Comparison of ENCODE assay signal across 1 cellular context in the genomic region with DNA sequence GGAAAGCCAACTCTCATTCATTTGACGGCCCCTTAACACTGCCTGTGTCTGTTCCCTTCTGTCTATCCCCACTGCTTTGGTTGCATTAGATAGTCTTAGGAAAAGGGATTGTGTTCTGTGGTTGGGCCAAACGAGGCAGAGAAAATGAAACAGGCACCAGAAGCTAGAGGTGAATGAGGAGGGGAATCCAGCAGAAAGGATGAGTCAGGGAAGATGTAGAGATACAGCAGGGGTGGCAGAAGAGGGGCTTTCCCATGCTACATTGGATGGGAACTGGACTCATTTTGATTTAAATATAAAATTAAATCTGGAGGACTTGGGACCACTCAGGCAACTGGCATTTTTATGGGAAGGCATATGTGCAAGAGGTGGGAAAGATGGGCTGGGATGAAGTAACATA.
TF ChIP-seq lines count a peak whose summit lies in the region.

No MANE protein-coding gene starts in this region.

TF ChIP-seq in H1, 55 proteins besides CTCF, POLR2A, EP300 and RAD21 (continued from another document):
- TF ChIP-seq EGR1 (IDR thresholded peaks at IDR 0.05; ENCODE audit: borderline replicate concordance, low read depth, low read length), result no peak
TF ChIP-seq in H1: peak in this region for 0.
